Comparison of ENCODE assay signal across 1 cellular context in genomic region chr5:8615142-8615858, GRCh38.
TF ChIP-seq lines count a peak whose summit lies in the region.

No MANE protein-coding gene starts in this region.

TF ChIP-seq in IMR-90, 13 proteins besides CTCF, POLR2A, EP300 and RAD21 (continued from another document):
- TF ChIP-seq RCOR1 (IDR thresholded peaks at IDR 0.05; ENCODE audit: insufficient replicate concordance, low read length): no peak
- no peak for TF ChIP-seq CEBPB (IDR thresholded peaks at IDR 0.05; ENCODE audit: low read depth, low read length)
- TF ChIP-seq MAZ (IDR thresholded peaks at IDR 0.05; ENCODE audit: borderline replicate concordance, low read depth, low read length): no peak
- no peak for TF ChIP-seq BHLHE40 (IDR thresholded peaks at IDR 0.05; ENCODE audit: low read depth, low read length)
